18 cellular contexts compared by ENCODE assay signal in genomic region chr17:82035488-82035887, GRCh38. TPM values are rescaled to one million over a fixed set of nuclear protein-coding genes. Genes with fewer than 3 reads are reported as not detected.
A peak's percentile ranks its signal among the peaks of the same experiment; 100 is the strongest.
DNase-seq lines count a peak whose midpoint lies in the region; ATAC-seq, FAIRE-seq and TF ChIP-seq lines count a peak whose summit lies in the region.
"Had no signal": no experiment of that assay in that cellular context is flagged by ENCODE, and none has a peak within 500 bp of the region (broad histone marks: within the 10 kb centered on the region; RNA-seq: fewer than 3 reads in every experiment).

No MANE protein-coding gene starts in this region.

- H3K27ac Mint-ChIP-seq in activated CD4-positive, alpha-beta T cell treated with anti-CD3 and anti-CD28 coated beads, Interleukin-2, amount 10 ng/mL, durations not matched to agents 7 days and 5 days: no peak overlapping the region
- H3K27ac Mint-ChIP-seq in osteocyte (ENCODE audit: unreplicated experiment): no peak overlapping the region

- H3K9me1 ChIP-seq in IMR-90 (ENCODE audit: insufficient read depth, low read length) (0 out of 2 replicates have a peak, but pooled peaks cover 7% of the 10 kb centered on the region), K562 (ENCODE audit: control insufficient read depth, insufficient read depth, low read length) (peaks cover 6% of the 10 kb centered on the region)

- POLR2A ChIA-PET in activated CD4-positive, alpha-beta T cell treated with anti-CD3 and anti-CD28 coated beads, Interleukin-2, amount 10 ng/mL, durations not matched to agents 7 days and 5 days (lab: Charles Lee): no interaction called here
- POLR2A ChIA-PET in IMR-90 (lab: Charles Lee; ENCODE audit: unreplicated experiment): no interaction called here
- POLR2A ChIA-PET in K562 (lab: Yijun Ruan, JAX): interaction anchor here (0.6 to 6.4 kb wide), 6 partner anchors 14 to 93 kb away, joined by 3 to 51 read pairs (median 4); partner anchors contain the start of genes CENPX and LRRC45

- no peaks in the 10 kb centered on the region for H3K36me3 ChIP-seq in IMR-90 (ENCODE audit: control insufficient read depth, insufficient read depth, low read length)
- peaks cover 38% of the 10 kb centered on the region; the same call in 2 of the 3 replicates for H3K36me3 ChIP-seq in K562 (ENCODE audit: control insufficient read depth, insufficient read depth, low read length)
- H3K36me3 ChIP-seq in effector memory CD4-positive, alpha-beta T cell (ENCODE audit: control insufficient read depth, insufficient read depth, low read length): no peaks in the 10 kb centered on the region
- H3K36me3 ChIP-seq: left ventricle myocardium inferior, sigmoid colon had no signal

- no peak for DNase-seq in activated CD4-positive, alpha-beta T cell treated with anti-CD3 and anti-CD28 coated beads, Interleukin-2, amount 10 ng/mL, durations not matched to agents 7 days and 5 days
- no peak for DNase-seq in activated CD4-positive, alpha-beta T cell treated with anti-CD3 and anti-CD28 coated beads, Interleukin-2, amount 50 U/mL, for 4 hours
- no peak for DNase-seq in IMR-90
- no peak for DNase-seq in K562 (ENCODE audit: extremely low read depth in 1 of 4, low spot score in 3 of 4)
- no peak for DNase-seq in osteocyte (ENCODE audit: extremely low spot score, unreplicated experiment)
- DNase-seq in GM19239 (ENCODE audit: insufficient read length, low spot score): no peak
- no peak for DNase-seq in effector memory CD4-positive, alpha-beta T cell
- DNase-seq: activated CD8-positive, alpha-beta memory T cell treated with anti-CD3 and anti-CD28 coated beads for 24 hours; amygdala; cortex of kidney; Karpas-422; left ventricle myocardium inferior; NCI-H524 treated with DMSO at 0.1 percent for 48 hours; sigmoid colon; stomach had no signal

- H3K79me2 ChIP-seq in K562 (ENCODE audit: control insufficient read depth, insufficient read depth, low read length): peaks cover 41% of the 10 kb centered on the region

- 64% methylated on average over 2 of the region's 8 CpGs; no CpG with 5 or more reads in 1 of the 2 experiments for WGBS in IMR-90 (ENCODE audit: extremely low coverage in 2 of 2, insufficient read length in 1 of 2), 2 experiments
- WGBS in K562 (ENCODE audit: insufficient coverage, low coverage, missing lambda C conversion rate): 58% methylated on average over 6 of the region's 8 CpGs

- no peak overlapping the region for H3K4ac ChIP-seq in IMR-90 (ENCODE audit: low read depth, low read length)

- H4K20me1 ChIP-seq in IMR-90 (ENCODE audit: insufficient read depth, low read length): peaks cover 5% of the 10 kb centered on the region
- H4K20me1 ChIP-seq in K562 (replicated peaks; ENCODE audit: control insufficient read depth, insufficient read depth, low read length): peaks cover 21% of the 10 kb centered on the region; the same call in 1 of the 2 replicates

- ATAC-seq in IMR-90 (ENCODE audit: low read depth) (no peak), K562 (no peak), HG03196 (IDR thresholded peaks at IDR 0.05; ENCODE audit: unreplicated experiment) (no peak)
- ATAC-seq: Panc1 had no signal

- H2AK5ac ChIP-seq in IMR-90 (ENCODE audit: low read depth, low read length): no peak overlapping the region

- H4K91ac ChIP-seq in IMR-90 (ENCODE audit: insufficient read depth, low read depth, low read length): no peak overlapping the region

- no peak overlapping the region for H3K9ac ChIP-seq in IMR-90 (ENCODE audit: low read depth, low read length)
- H3K9ac ChIP-seq in K562 (ENCODE audit: insufficient read depth in 1 of 2, low read depth in 2 of 2, low read length in 2 of 2): peak overlapping the region in 1 of 2 experiments; percentile 97; a peak in 3 of 4 replicates

- H3K9me3 Mint-ChIP-seq in activated CD4-positive, alpha-beta T cell treated with anti-CD3 and anti-CD28 coated beads, Interleukin-2, amount 10 ng/mL, durations not matched to agents 7 days and 5 days: no peaks in the 10 kb centered on the region
- no peaks in the 10 kb centered on the region for H3K9me3 Mint-ChIP-seq in osteocyte (ENCODE audit: unreplicated experiment)

- no peak overlapping the region for H2BK20ac ChIP-seq in IMR-90 (ENCODE audit: low read depth, low read length)

- dilution Hi-C loops in IMR-90 (cut with HindIII; ENCODE audit: low sequenced_read_pairs, unreplicated experiment): no loop called here

- TF ChIP-seq RAD21 in IMR-90 (IDR thresholded peaks at IDR 0.05; ENCODE audit: low read length) (no peak), K562 (CRISPR knock-in tag; conservative IDR thresholded peaks at IDR 0.05 in 1 of 2, IDR thresholded peaks at IDR 0.05 in 1 of 2) (no peak)

- H3K4me1 Mint-ChIP-seq in activated CD4-positive, alpha-beta T cell treated with anti-CD3 and anti-CD28 coated beads, Interleukin-2, amount 10 ng/mL, durations not matched to agents 7 days and 5 days: peaks cover 29% of the 10 kb centered on the region
- peaks cover 18% of the 10 kb centered on the region for H3K4me1 Mint-ChIP-seq in osteocyte (ENCODE audit: unreplicated experiment)

- H3K23ac ChIP-seq in IMR-90 (ENCODE audit: low read depth, low read length): no peak overlapping the region

- TF ChIP-seq POLR2A in IMR-90 (IDR thresholded peaks at IDR 0.05; ENCODE audit: low read depth, low read length): no peak
- TF ChIP-seq POLR2A in K562 (conservative IDR thresholded peaks at IDR 0.05): no peak

- no peak overlapping the region for H3K14ac ChIP-seq in IMR-90 (replicated peaks; ENCODE audit: low read depth, low read length)

- no peak for FAIRE-seq in K562 (lab: Jason Lieb, UNC)
- no peak for FAIRE-seq in GM19239 (lab: Jason Lieb, UNC)
- FAIRE-seq: D721Med had no signal

- TF ChIP-seq EP300 in K562 (IDR thresholded peaks at IDR 0.05; ENCODE audit: low read length): no peak

- H2AFZ ChIP-seq in IMR-90 (replicated peaks; ENCODE audit: low read length, poor library complexity) (peak overlapping the region; percentile 3), K562 (ENCODE audit: low read depth, low read length) (no peak overlapping the region)

- CTCF ChIA-PET in activated CD4-positive, alpha-beta T cell treated with anti-CD3 and anti-CD28 coated beads, Interleukin-2, amount 10 ng/mL, durations not matched to agents 7 days and 5 days (lab: Charles Lee): interaction anchor here (0.6 to 4.7 kb wide), 5 partner anchors 10 to 460 kb away, joined by 3 to 49 read pairs (median 3); partner anchors contain the start of genes CENPX and LRRC45
- CTCF ChIA-PET in IMR-90 (lab: Yijun Ruan, JAX) (no interaction called here), K562 (lab: Yijun Ruan, JAX; ENCODE audit: low intra/inter-chr PET ratio) (no interaction called here)

- no peak for TF ChIP-seq CTCF in IMR-90 (conservative IDR thresholded peaks at IDR 0.05; ENCODE audit: low read depth, low read length)
- TF ChIP-seq CTCF in K562 (IDR thresholded peaks at IDR 0.05 in 2 of 3, conservative IDR thresholded peaks at IDR 0.05 in 1 of 3; ENCODE audit: insufficient read depth in 2 of 3, low read depth in 1 of 3, low read length in 3 of 3): no peak
- no peak for TF ChIP-seq CTCF in osteocyte (IDR thresholded peaks at IDR 0.05)

- H3K27ac ChIP-seq in IMR-90 (ENCODE audit: insufficient read depth, low read length) (no peak overlapping the region), K562 (ENCODE audit: extremely low read depth, low read depth, low read length) (peak overlapping the region; percentile 23; the same call in 1 of the 3 replicates)
- no peak overlapping the region for H3K27ac ChIP-seq in effector memory CD4-positive, alpha-beta T cell (ENCODE audit: insufficient read depth, low read length, poor library complexity, severe bottlenecking)
- H3K27ac ChIP-seq: left ventricle myocardium inferior had no signal

- in situ Hi-C loops in IMR-90 (cut with MboI; ENCODE audit: low sequenced_read_pairs) (no loop called here), K562 (cut with MboI) (no loop called here)

- H3K4me3 Mint-ChIP-seq in activated CD4-positive, alpha-beta T cell treated with anti-CD3 and anti-CD28 coated beads, Interleukin-2, amount 10 ng/mL, durations not matched to agents 7 days and 5 days: peak overlapping the region; percentile 85
- H3K4me3 Mint-ChIP-seq in osteocyte (ENCODE audit: unreplicated experiment): peak overlapping the region; percentile 50

- H4K5ac ChIP-seq in IMR-90 (ENCODE audit: low read depth, low read length): no peak overlapping the region

- H2BK5ac ChIP-seq in IMR-90 (ENCODE audit: low read depth, low read length, poor library complexity, severe bottlenecking): no peak overlapping the region

- no peak overlapping the region for H3K56ac ChIP-seq in IMR-90 (ENCODE audit: extremely low read depth, insufficient read depth, low read length)

- H3K27me3 Mint-ChIP-seq in activated CD4-positive, alpha-beta T cell treated with anti-CD3 and anti-CD28 coated beads, Interleukin-2, amount 10 ng/mL, durations not matched to agents 7 days and 5 days: no peaks in the 10 kb centered on the region
- no peaks in the 10 kb centered on the region for H3K27me3 Mint-ChIP-seq in osteocyte (ENCODE audit: unreplicated experiment)

- H3K27me3 ChIP-seq in IMR-90 (ENCODE audit: control insufficient read depth, insufficient read depth, low read length) (no peaks in the 10 kb centered on the region), K562 (ENCODE audit: control insufficient read depth in 2 of 2, insufficient read depth in 2 of 2, low read length in 2 of 2) (no peaks in the 10 kb centered on the region)
- H3K27me3 ChIP-seq in effector memory CD4-positive, alpha-beta T cell (replicated peaks; ENCODE audit: control insufficient read depth, insufficient read depth, low read length, poor library complexity, severe bottlenecking): no peaks in the 10 kb centered on the region

- no peak overlapping the region for H3K18ac ChIP-seq in IMR-90 (ENCODE audit: low read depth, low read length)

- H3K4me1 ChIP-seq in IMR-90 (ENCODE audit: control insufficient read depth, insufficient read depth, low read length): peaks cover 11% of the 10 kb centered on the region
- peaks cover 29 to 80% of the 10 kb centered on the region in 2 experiments for H3K4me1 ChIP-seq in K562 (replicated peaks in 1 of 2; ENCODE audit: control insufficient read depth in 2 of 2, insufficient read depth in 2 of 2, low read length in 2 of 2)
- H3K4me1 ChIP-seq in effector memory CD4-positive, alpha-beta T cell (ENCODE audit: control insufficient read depth, insufficient read depth, low read length, poor library complexity, severe bottlenecking): peaks cover 21% of the 10 kb centered on the region

- H3K36me3 Mint-ChIP-seq in activated CD4-positive, alpha-beta T cell treated with anti-CD3 and anti-CD28 coated beads, Interleukin-2, amount 10 ng/mL, durations not matched to agents 7 days and 5 days (ENCODE audit: low read depth): peaks cover 8% of the 10 kb centered on the region
- no peaks in the 10 kb centered on the region for H3K36me3 Mint-ChIP-seq in osteocyte (ENCODE audit: unreplicated experiment)

- peaks cover 7 to 12% of the 10 kb centered on the region in 2 experiments for H3K79me1 ChIP-seq in IMR-90 (ENCODE audit: low read depth in 1 of 2, low read length in 2 of 2)

- H3K9me3 ChIP-seq in IMR-90 (ENCODE audit: control insufficient read depth, insufficient read depth, low read length) (no peaks in the 10 kb centered on the region), K562 (replicated peaks; ENCODE audit: control insufficient read depth, insufficient read depth, low read depth, low read length) (no peaks in the 10 kb centered on the region)
- no peaks in the 10 kb centered on the region for H3K9me3 ChIP-seq in effector memory CD4-positive, alpha-beta T cell (ENCODE audit: control insufficient read depth, low read length)
- H3K9me3 ChIP-seq: left ventricle myocardium inferior, sigmoid colon, stomach had no signal

- no peak overlapping the region for H2BK15ac ChIP-seq in IMR-90 (ENCODE audit: low read depth, low read length)

- no peak overlapping the region for H4K8ac ChIP-seq in IMR-90 (ENCODE audit: low read depth in 2 of 2, low read length in 2 of 2)

- H3K4me3 ChIP-seq in IMR-90 (ENCODE audit: insufficient read depth, low read depth, low read length) (no peak overlapping the region), K562 (no peak overlapping the region)
- H3K4me3 ChIP-seq in effector memory CD4-positive, alpha-beta T cell (ENCODE audit: insufficient read depth, low read depth, low read length, poor library complexity, severe bottlenecking): no peak overlapping the region
- H3K4me3 ChIP-seq: sigmoid colon had no signal

- intact Hi-C loops in IMR-90 (cut with micrococcal nuclease) (loop anchor here (10.0 kb wide), 1 partner anchor 289 kb away; no protein-coding TSS in a partner anchor), K562 (cut with micrococcal nuclease) (loop anchor here (10.0 kb wide), 1 partner anchor 309 kb away; no protein-coding TSS in a partner anchor)

- H2BK120ac ChIP-seq in IMR-90 (ENCODE audit: low read depth, low read length): no peak overlapping the region

- BruUV-seq in IMR-90 (replicated peaks; lab: Mats Ljungman, UMichigan) (no TSS peak), K562 (replicated peaks; lab: Mats Ljungman, UMichigan) (no TSS peak)

- peak overlapping the region; percentile 5 for H2AK9ac ChIP-seq in IMR-90 (replicated peaks; ENCODE audit: low read depth, low read length, poor library complexity)

- no peak overlapping the region for H3K4me2 ChIP-seq in IMR-90 (ENCODE audit: low read depth, low read length)
- no peak overlapping the region for H3K4me2 ChIP-seq in K562 (ENCODE audit: insufficient read depth, low read length)

RNA-seq across cellular contexts. Expression of gene DCXR, which starts 2.0 kb away (rescaled TPM):
- 100 to 1,000 TPM; 140 to 144 TPM for total RNA-seq in activated CD4-positive, alpha-beta T cell treated with anti-CD3 and anti-CD28 coated beads, Interleukin-2, amount 10 ng/mL, durations not matched to agents 7 days and 5 days
- 36.6 and 36.9 TPM in 2 replicates for total RNA-seq in IMR-90 (2012; rRNA removed)
- 129 and 139 TPM in 2 replicates for polyA plus RNA-seq in IMR-90 (2012; rRNA removed)
- 135 and 154 TPM in 2 replicates for polyA plus RNA-seq in IMR-90 (2012; cell fraction: cytosol; rRNA removed)
- polyA plus RNA-seq in IMR-90 (2012; cell fraction: nucleus; rRNA removed; ENCODE audit: low replicate concordance): 94.9 and 309 TPM in 2 replicates
- 78.8 and 254 TPM in 2 replicates for total RNA-seq in K562 (2011; cell fraction: chromatin; rRNA removed; ENCODE audit: low replicate concordance)
- 329 and 354 TPM in 2 replicates for total RNA-seq in K562 (2011; cell fraction: nucleolus; rRNA removed)
- 133 and 150 TPM in 2 replicates for total RNA-seq in K562 (2011; cell fraction: nucleoplasm; rRNA removed)
- 165 and 194 TPM in 2 replicates for total RNA-seq in K562 (2014; rRNA removed)
- total RNA-seq in K562 (2014; rRNA removed; fragmentation: Illumina TruSeq; extraction: Trizol): 41.1 and 66.0 TPM in 2 replicates
- 76.0 and 90.0 TPM in 2 replicates for total RNA-seq in K562 (2015; rRNA removed; fragmentation: Illumina TruSeq; extraction: Trizol)
- total RNA-seq in K562 (2021): 235 and 256 TPM in 2 replicates
- polyA plus RNA-seq in K562 (2011; rRNA removed): 156 and 201 TPM in 2 replicates
- 404 and 845 TPM in 2 replicates for polyA plus RNA-seq in K562 (2011; cell fraction: cytosol; rRNA removed)
- polyA plus RNA-seq in K562 (2011; cell fraction: nucleus; rRNA removed): 611 and 714 TPM in 2 replicates
- 229 and 244 TPM in 2 replicates for polyA plus RNA-seq in K562 (2012)
- 243 and 274 TPM in 2 replicates for polyA plus RNA-seq in K562 (2014; fragmentation: Illumina TruSeq; extraction: Trizol)
- polyA plus RNA-seq in K562 (2014; fragmentation: Nextera tagmentation; extraction: Ambion mirVana): 10 to 100 TPM; 21.3 to 50.3 TPM
- 229 and 261 TPM in 2 replicates for polyA plus RNA-seq in K562 (2014; rRNA removed)
- 34.8 and 73.6 TPM in 2 replicates for polyA minus RNA-seq in K562 (2011; rRNA and poly(A)+ RNA removed)
- 67.3 and 81.5 TPM in 2 replicates for polyA minus RNA-seq in K562 (2011; cell fraction: cytosol; rRNA and poly(A)+ RNA removed)
- polyA minus RNA-seq in K562 (2011; cell fraction: nucleus; rRNA and poly(A)+ RNA removed): 104 and 111 TPM in 2 replicates
- 69.0 and 71.0 TPM in 2 replicates for total RNA-seq in osteocyte

RNA-seq across cellular contexts. Expression of gene RAC3, which starts 4.0 kb away (rescaled TPM):
- total RNA-seq in activated CD4-positive, alpha-beta T cell treated with anti-CD3 and anti-CD28 coated beads, Interleukin-2, amount 10 ng/mL, durations not matched to agents 7 days and 5 days: 10 to 100 TPM; 12.2 to 13.7 TPM
- total RNA-seq in IMR-90 (2012; rRNA removed): 5.7 and 7.2 TPM in 2 replicates
- polyA plus RNA-seq in IMR-90 (2012; rRNA removed): 23.4 and 32.0 TPM in 2 replicates
- 34.9 and 48.2 TPM in 2 replicates for polyA plus RNA-seq in IMR-90 (2012; cell fraction: cytosol; rRNA removed)
- 20.2 and 75.8 TPM in 2 replicates for polyA plus RNA-seq in IMR-90 (2012; cell fraction: nucleus; rRNA removed; ENCODE audit: low replicate concordance)
- 19.4 and 85.2 TPM in 2 replicates for total RNA-seq in K562 (2011; cell fraction: chromatin; rRNA removed; ENCODE audit: low replicate concordance)
- 134 and 179 TPM in 2 replicates for total RNA-seq in K562 (2011; cell fraction: nucleolus; rRNA removed)
- total RNA-seq in K562 (2011; cell fraction: nucleoplasm; rRNA removed): 71.3 and 86.0 TPM in 2 replicates
- 292 and 377 TPM in 2 replicates for total RNA-seq in K562 (2014; rRNA removed)
- 21.8 and 30.5 TPM in 2 replicates for total RNA-seq in K562 (2014; rRNA removed; fragmentation: Illumina TruSeq; extraction: Trizol)
- total RNA-seq in K562 (2015; rRNA removed; fragmentation: Illumina TruSeq; extraction: Trizol): 91.3 and 98.6 TPM in 2 replicates
- total RNA-seq in K562 (2021): 133 and 139 TPM in 2 replicates
- polyA plus RNA-seq in K562 (2011; rRNA removed): 118 and 135 TPM in 2 replicates
- polyA plus RNA-seq in K562 (2011; cell fraction: cytosol; rRNA removed): 275 and 623 TPM in 2 replicates
- polyA plus RNA-seq in K562 (2011; cell fraction: nucleus; rRNA removed): 159 and 273 TPM in 2 replicates
- polyA plus RNA-seq in K562 (2012): 51.3 and 82.3 TPM in 2 replicates
- 137 and 193 TPM in 2 replicates for polyA plus RNA-seq in K562 (2014; fragmentation: Illumina TruSeq; extraction: Trizol)
- under 1 TPM; 0.23 to 0.28 TPM for polyA plus RNA-seq in K562 (2014; fragmentation: Nextera tagmentation; extraction: Ambion mirVana)
- 281 and 307 TPM in 2 replicates for polyA plus RNA-seq in K562 (2014; rRNA removed)
- 16.0 and 29.2 TPM in 2 replicates for polyA minus RNA-seq in K562 (2011; rRNA and poly(A)+ RNA removed)
- 66.2 and 68.0 TPM in 2 replicates for polyA minus RNA-seq in K562 (2011; cell fraction: cytosol; rRNA and poly(A)+ RNA removed)
- 52.2 and 55.2 TPM in 2 replicates for polyA minus RNA-seq in K562 (2011; cell fraction: nucleus; rRNA and poly(A)+ RNA removed)
- total RNA-seq in osteocyte: 19.4 and 21.8 TPM in 2 replicates

RNA-seq across cellular contexts. Expression of gene LRRC45, which starts 12.4 kb away (rescaled TPM):
- total RNA-seq in activated CD4-positive, alpha-beta T cell treated with anti-CD3 and anti-CD28 coated beads, Interleukin-2, amount 10 ng/mL, durations not matched to agents 7 days and 5 days: 10 to 100 TPM; 54.5 to 68.4 TPM
- total RNA-seq in IMR-90 (2012; rRNA removed) (7.2 and 7.8 TPM in 2 replicates), K562 (2014; rRNA removed) (21.5 and 21.7 TPM in 2 replicates), K562 (2014; rRNA removed; fragmentation: Illumina TruSeq; extraction: Trizol) (1.8 and 3.5 TPM in 2 replicates), K562 (2015; rRNA removed; fragmentation: Illumina TruSeq; extraction: Trizol) (11.2 and 13.1 TPM in 2 replicates), K562 (2021) (16.6 and 19.1 TPM in 2 replicates), osteocyte (9.4 and 9.8 TPM in 2 replicates)
- polyA plus RNA-seq in IMR-90 (2012; rRNA removed) (10.2 and 10.9 TPM in 2 replicates), K562 (2011; rRNA removed) (7.2 and 10.4 TPM in 2 replicates), K562 (2014; fragmentation: Illumina TruSeq; extraction: Trizol) (4.2 and 4.3 TPM in 2 replicates), K562 (2014; fragmentation: Nextera tagmentation; extraction: Ambion mirVana) (not detected), K562 (2014; rRNA removed) (18.4 and 26.6 TPM in 2 replicates)
- 6.8 and 8.0 TPM in 2 replicates for polyA plus RNA-seq in IMR-90 (2012; cell fraction: cytosol; rRNA removed)
- 46.7 and 84.8 TPM in 2 replicates for polyA plus RNA-seq in IMR-90 (2012; cell fraction: nucleus; rRNA removed; ENCODE audit: low replicate concordance)
- 25.2 and 72.7 TPM in 2 replicates for total RNA-seq in K562 (2011; cell fraction: chromatin; rRNA removed; ENCODE audit: low replicate concordance)
- 47.9 and 57.9 TPM in 2 replicates for total RNA-seq in K562 (2011; cell fraction: nucleolus; rRNA removed)
- total RNA-seq in K562 (2011; cell fraction: nucleoplasm; rRNA removed): 27.0 and 29.0 TPM in 2 replicates
- 6.3 and 10.0 TPM in 2 replicates for polyA plus RNA-seq in K562 (2011; cell fraction: cytosol; rRNA removed)
- polyA plus RNA-seq in K562 (2011; cell fraction: nucleus; rRNA removed): 87.0 and 113 TPM in 2 replicates
- polyA plus RNA-seq in K562 (2012): 12.2 and 13.1 TPM in 2 replicates
- 2.0 and 4.1 TPM in 2 replicates for polyA minus RNA-seq in K562 (2011; rRNA and poly(A)+ RNA removed)
- 5.8 and 7.1 TPM in 2 replicates for polyA minus RNA-seq in K562 (2011; cell fraction: cytosol; rRNA and poly(A)+ RNA removed)
- 21.4 and 23.9 TPM in 2 replicates for polyA minus RNA-seq in K562 (2011; cell fraction: nucleus; rRNA and poly(A)+ RNA removed)

RNA-seq across cellular contexts. Expression of gene CENPX, which starts 12.8 kb away (rescaled TPM):
- 10 to 100 TPM; 57.3 to 73.0 TPM for total RNA-seq in activated CD4-positive, alpha-beta T cell treated with anti-CD3 and anti-CD28 coated beads, Interleukin-2, amount 10 ng/mL, durations not matched to agents 7 days and 5 days
- 44.8 and 45.3 TPM in 2 replicates for total RNA-seq in IMR-90 (2012; rRNA removed)
- polyA plus RNA-seq in IMR-90 (2012; rRNA removed): 86.8 and 100 TPM in 2 replicates
- 102 and 133 TPM in 2 replicates for polyA plus RNA-seq in IMR-90 (2012; cell fraction: cytosol; rRNA removed)
- polyA plus RNA-seq in IMR-90 (2012; cell fraction: nucleus; rRNA removed; ENCODE audit: low replicate concordance): 82.2 and 166 TPM in 2 replicates
- 52.2 and 175 TPM in 2 replicates for total RNA-seq in K562 (2011; cell fraction: chromatin; rRNA removed; ENCODE audit: low replicate concordance)
- total RNA-seq in K562 (2011; cell fraction: nucleolus; rRNA removed): 218 and 267 TPM in 2 replicates
- 117 and 130 TPM in 2 replicates for total RNA-seq in K562 (2011; cell fraction: nucleoplasm; rRNA removed)
- 318 and 420 TPM in 2 replicates for total RNA-seq in K562 (2014; rRNA removed)
- 46.8 and 67.9 TPM in 2 replicates for total RNA-seq in K562 (2014; rRNA removed; fragmentation: Illumina TruSeq; extraction: Trizol)
- 124 and 127 TPM in 2 replicates for total RNA-seq in K562 (2015; rRNA removed; fragmentation: Illumina TruSeq; extraction: Trizol)
- 267 and 275 TPM in 2 replicates for total RNA-seq in K562 (2021)
- polyA plus RNA-seq in K562 (2011; rRNA removed): 170 and 181 TPM in 2 replicates
- polyA plus RNA-seq in K562 (2011; cell fraction: cytosol; rRNA removed): 177 and 348 TPM in 2 replicates
- 315 and 491 TPM in 2 replicates for polyA plus RNA-seq in K562 (2011; cell fraction: nucleus; rRNA removed)
- 133 and 234 TPM in 2 replicates for polyA plus RNA-seq in K562 (2012)
- 115 and 158 TPM in 2 replicates for polyA plus RNA-seq in K562 (2014; fragmentation: Illumina TruSeq; extraction: Trizol)
- 100 to 1,000 TPM in 1 of 2 experiments, 10 to 100 TPM in 1; 32.7 to 113 TPM for polyA plus RNA-seq in K562 (2014; fragmentation: Nextera tagmentation; extraction: Ambion mirVana)
- polyA plus RNA-seq in K562 (2014; rRNA removed): 352 and 375 TPM in 2 replicates
- 20.5 and 34.2 TPM in 2 replicates for polyA minus RNA-seq in K562 (2011; rRNA and poly(A)+ RNA removed)
- polyA minus RNA-seq in K562 (2011; cell fraction: cytosol; rRNA and poly(A)+ RNA removed): 62.7 and 65.0 TPM in 2 replicates
- 51.4 and 58.3 TPM in 2 replicates for polyA minus RNA-seq in K562 (2011; cell fraction: nucleus; rRNA and poly(A)+ RNA removed)
- 29.4 and 31.7 TPM in 2 replicates for total RNA-seq in osteocyte

RNA-seq across cellular contexts. Expression of gene RFNG, which starts 16.1 kb away (rescaled TPM):
- 10 to 100 TPM; 29.0 to 29.8 TPM for total RNA-seq in activated CD4-positive, alpha-beta T cell treated with anti-CD3 and anti-CD28 coated beads, Interleukin-2, amount 10 ng/mL, durations not matched to agents 7 days and 5 days
- total RNA-seq in IMR-90 (2012; rRNA removed) (6.8 and 8.6 TPM in 2 replicates), K562 (2014; rRNA removed) (23.6 and 28.4 TPM in 2 replicates), K562 (2014; rRNA removed; fragmentation: Illumina TruSeq; extraction: Trizol) (6.5 and 9.5 TPM in 2 replicates), K562 (2015; rRNA removed; fragmentation: Illumina TruSeq; extraction: Trizol) (11.1 and 14.3 TPM in 2 replicates), K562 (2021) (26.9 and 30.2 TPM in 2 replicates), osteocyte (37.3 and 41.0 TPM in 2 replicates)
- polyA plus RNA-seq in IMR-90 (2012; rRNA removed) (47.3 and 51.1 TPM in 2 replicates), K562 (2011; rRNA removed) (9.2 and 17.2 TPM in 2 replicates), K562 (2014; fragmentation: Illumina TruSeq; extraction: Trizol) (9.0 and 18.5 TPM in 2 replicates), K562 (2014; fragmentation: Nextera tagmentation; extraction: Ambion mirVana) (under 1 TPM; 0.32 to 0.66 TPM), K562 (2014; rRNA removed) (32.6 and 32.8 TPM in 2 replicates)
- 27.2 and 51.3 TPM in 2 replicates for polyA plus RNA-seq in IMR-90 (2012; cell fraction: cytosol; rRNA removed)
- polyA plus RNA-seq in IMR-90 (2012; cell fraction: nucleus; rRNA removed; ENCODE audit: low replicate concordance): 271 and 643 TPM in 2 replicates
- total RNA-seq in K562 (2011; cell fraction: chromatin; rRNA removed; ENCODE audit: low replicate concordance): 23.1 and 61.7 TPM in 2 replicates
- 74.4 and 74.9 TPM in 2 replicates for total RNA-seq in K562 (2011; cell fraction: nucleolus; rRNA removed)
- total RNA-seq in K562 (2011; cell fraction: nucleoplasm; rRNA removed): 36.5 and 40.5 TPM in 2 replicates
- polyA plus RNA-seq in K562 (2011; cell fraction: cytosol; rRNA removed): 12.2 and 23.8 TPM in 2 replicates
- polyA plus RNA-seq in K562 (2011; cell fraction: nucleus; rRNA removed): 144 and 164 TPM in 2 replicates
- polyA plus RNA-seq in K562 (2012): 16.9 and 35.2 TPM in 2 replicates
- polyA minus RNA-seq in K562 (2011; rRNA and poly(A)+ RNA removed): 2.0 TPM in 2 replicates
- 11.7 and 13.1 TPM in 2 replicates for polyA minus RNA-seq in K562 (2011; cell fraction: cytosol; rRNA and poly(A)+ RNA removed)
- polyA minus RNA-seq in K562 (2011; cell fraction: nucleus; rRNA and poly(A)+ RNA removed): 11.4 and 14.3 TPM in 2 replicates
